8 cellular contexts compared by ENCODE assay signal in genomic region chr5:139651863-139652787, GRCh38. TPM values are rescaled to one million over a fixed set of nuclear protein-coding genes. Genes with fewer than 3 reads are reported as not detected.
DNase-seq lines count a peak whose midpoint lies in the region; ATAC-seq, FAIRE-seq and TF ChIP-seq lines count a peak whose summit lies in the region.

No MANE protein-coding gene starts in this region.

- no peaks in the 10 kb centered on the region for H3K36me3 ChIP-seq in GM06990 (ENCODE audit: control insufficient read depth, insufficient read depth, low read length)
- H3K36me3 ChIP-seq in KOPT-K1 (ENCODE audit: insufficient read depth, low read length): no peaks in the 10 kb centered on the region
- H3K36me3 ChIP-seq in duodenal mucosa (ENCODE audit: control insufficient read depth in 1 of 2, insufficient read depth in 2 of 2, low read length in 2 of 2): no peaks in the 10 kb centered on the region
- H3K36me3 ChIP-seq in HepG2 (replicated peaks in 1 of 2; ENCODE audit: control insufficient read depth in 1 of 2, insufficient read depth in 2 of 2, low read length in 2 of 2): peaks cover 0 to 2% of the 10 kb centered on the region in 2 experiments; a peak in 2 of 5 replicates

- CTCF ChIA-PET in HepG2 (lab: Yijun Ruan, JAX; ENCODE audit: low intra/inter-chr PET ratio, low total read pairs): no interaction called here

- H3K9me3 ChIP-seq in KOPT-K1 (ENCODE audit: insufficient read depth, low read length, poor library complexity, severe bottlenecking) (no peaks in the 10 kb centered on the region), duodenal mucosa (ENCODE audit: control insufficient read depth in 1 of 2, low read length in 2 of 2) (no peaks in the 10 kb centered on the region), HepG2 (ENCODE audit: low read length) (no peaks in the 10 kb centered on the region)

- peaks cover 56% of the 10 kb centered on the region for H4K20me1 ChIP-seq in HepG2 (ENCODE audit: insufficient read depth, low read length)

- no peak overlapping the region for H2AFZ ChIP-seq in HepG2 (ENCODE audit: low read length)

- H3K9ac ChIP-seq in duodenal mucosa (ENCODE audit: low read depth in 1 of 2, low read length in 2 of 2) (peak overlapping the region; percentile 8 to 13), HepG2 (ENCODE audit: insufficient read depth, low read depth, low read length) (peak overlapping the region; percentile 11; the same call in 1 of the 2 replicates)

- H3K79me2 ChIP-seq in HepG2 (ENCODE audit: insufficient read depth, low read length): peaks cover 80% of the 10 kb centered on the region

- peaks cover 49 to 63% of the 10 kb centered on the region in 2 donors for H3K4me1 ChIP-seq in duodenal mucosa (ENCODE audit: control insufficient read depth in 1 of 2, insufficient read depth in 2 of 2, low read length in 2 of 2)
- peaks cover 67% of the 10 kb centered on the region for H3K4me1 ChIP-seq in HepG2 (ENCODE audit: insufficient read depth, low read length)

- TF ChIP-seq CTCF in GM06990 (IDR thresholded peaks at IDR 0.05; ENCODE audit: insufficient read depth, low read length, poor library complexity, severe bottlenecking) (no peak), HepG2 (CRISPR knock-in tag; IDR thresholded peaks at IDR 0.05) (no peak)

- in situ Hi-C loops in HepG2 (cut with HindIII; ENCODE audit: extremely low pct_ligation_motif_present, low pct_unique_long_range_greater_than_20kb): no loop called here

- no peak for TF ChIP-seq POLR2A in HepG2 (IDR thresholded peaks at IDR 0.05; ENCODE audit: insufficient read depth in 1 of 2, low read depth in 2 of 2, low read length in 2 of 2)

- H3K4me3 ChIP-seq in GM06990 (replicated peaks; ENCODE audit: low read depth, low read length): peak overlapping the region; percentile 84
- H3K4me3 ChIP-seq in duodenal mucosa (ENCODE audit: low read depth in 1 of 2, low read length in 2 of 2): peak overlapping the region; percentile 2 to 27
- peak overlapping the region; percentile 41 to 74 (median 57); a peak in 4 of 6 replicates for H3K4me3 ChIP-seq in HepG2 (replicated peaks in 1 of 3; ENCODE audit: insufficient read depth in 1 of 3, low read depth in 2 of 3, low read length in 3 of 3)

- no peak for TF ChIP-seq EP300 in HepG2 (IDR thresholded peaks at IDR 0.05; ENCODE audit: low read depth in 2 of 2, low read length in 2 of 2)
- no peak for TF ChIP-seq EP300 in HepG2 (CRISPR knock-in tag; IDR thresholded peaks at IDR 0.05; ENCODE audit: borderline replicate concordance)

- peak; percentile 37 for FAIRE-seq in HepG2 (lab: Jason Lieb, UNC)

- no TSS peak for BruUV-seq in HepG2 (replicated peaks; lab: Mats Ljungman, UMichigan)

- ATAC-seq in GM21825 (IDR thresholded peaks at IDR 0.05; ENCODE audit: unreplicated experiment) (peak; percentile 38), HepG2 (no peak)

- intact Hi-C loops in HepG2 (cut with micrococcal nuclease; ENCODE audit: unreplicated experiment): loop anchor here (1.0 to 5.0 kb wide), 2 partner anchors 15 to 95 kb away; no protein-coding TSS in a partner anchor

- 61% methylated on average over 23 of the region's 23 CpGs for WGBS in HepG2 (ENCODE audit: low lambda C conversion rate)

- no peak for TF ChIP-seq RAD21 in HepG2 (CRISPR knock-in tag; IDR thresholded peaks at IDR 0.05)

- peak overlapping the region; percentile 90 for H3K4me2 ChIP-seq in HepG2 (ENCODE audit: low read depth, low read length)

- peak overlapping the region; percentile 48 for H3K27ac ChIP-seq in KOPT-K1 (ENCODE audit: low read depth, low read length, poor library complexity, severe bottlenecking)
- H3K27ac ChIP-seq in duodenal mucosa (ENCODE audit: low read depth, low read length): peak overlapping the region; percentile 53
- peak overlapping the region; percentile 49 for H3K27ac ChIP-seq in HepG2 (ENCODE audit: extremely low read length, insufficient read depth, low read length)

- POLR2A ChIA-PET in HepG2 (lab: Yijun Ruan, JAX): interaction anchor here (0.8 to 4.1 kb wide), 10 partner anchors 9 to 94 kb away, joined by 3 to 34 read pairs (median 6); no protein-coding TSS in a partner anchor

- peak; percentile 97 for DNase-seq in GM06990 (ENCODE audit: extremely low read depth, insufficient read length)
- DNase-seq in activated CD4-positive, alpha-beta T cell treated with anti-CD3 and anti-CD28 coated beads for 4 hours: peak; percentile 49 to 57
- DNase-seq in HepG2 (ENCODE audit: low spot score): no peak
- peak; percentile 44 for DNase-seq in stimulated activated CD4-positive, alpha-beta T cell treated with anti-CD3 and anti-CD28 coated beads, Interleukin-4, amount 100 ng/mL, for 24 hours
- no peak for DNase-seq in NCI-H2029 treated with DMSO at 0.1 percent for 48 hours (lab: John Stamatoyannopoulos, UW)

- no peaks in the 10 kb centered on the region for H3K27me3 ChIP-seq in GM06990 (replicated peaks; ENCODE audit: control insufficient read depth, insufficient read depth, low read length)
- no peaks in the 10 kb centered on the region for H3K27me3 ChIP-seq in duodenal mucosa (ENCODE audit: control insufficient read depth in 1 of 2, insufficient read depth in 2 of 2, low read length in 2 of 2)
- no peaks in the 10 kb centered on the region; a peak in 1 of 5 replicates for H3K27me3 ChIP-seq in HepG2 (ENCODE audit: control insufficient read depth in 1 of 2, insufficient read depth in 2 of 2, low read length in 2 of 2)

TF ChIP-seq in HepG2, 621 proteins besides CTCF, POLR2A, EP300 and RAD21:
- TF ChIP-seq ZNF121 (CRISPR knock-in tag; IDR thresholded peaks at IDR 0.05) (no peak), FOSL2 (CRISPR knock-in tag; IDR thresholded peaks at IDR 0.05) (0 out of 2 replicates have a peak, but pooled peaks have one; percentile 23), AGO2 (optimal IDR thresholded peaks at IDR 0.05; ENCODE audit: low read depth, low read length) (peak; percentile 76), HOXA5 (CRISPR knock-in tag; IDR thresholded peaks at IDR 0.05) (no peak), ATF1 (CRISPR knock-in tag; IDR thresholded peaks at IDR 0.05) (no peak), ZKSCAN1 (IDR thresholded peaks at IDR 0.05; ENCODE audit: low read length) (0 out of 2 replicates have a peak, but pooled peaks have one; percentile 58)

RNA-seq across cellular contexts. Expression of gene CXXC5, which starts 4.0 kb away (rescaled TPM):
- 30.7 and 33.0 TPM in 2 replicates for total RNA-seq in HepG2 (2016; rRNA removed; fragmentation: Illumina TruSeq; extraction: Trizol)
- 7.4 and 8.6 TPM in 2 replicates for total RNA-seq in HepG2 (2016; cell fraction: cytosol; rRNA removed; fragmentation: Illumina TruSeq; extraction: Trizol; ENCODE audit: low read depth)
- total RNA-seq in HepG2 (2016; cell fraction: insoluble cytoplasmic fraction; rRNA removed; fragmentation: Illumina TruSeq; extraction: Trizol): 30.5 and 33.5 TPM in 2 replicates
- 32.7 and 37.9 TPM in 2 replicates for total RNA-seq in HepG2 (2016; cell fraction: membrane; rRNA removed; fragmentation: Illumina TruSeq; extraction: Trizol)
- 17.6 and 21.1 TPM in 2 replicates for total RNA-seq in HepG2 (2016; cell fraction: nucleus; rRNA removed; fragmentation: Illumina TruSeq; extraction: Trizol)
- polyA plus RNA-seq in HepG2 (2011; rRNA removed): 27.9 and 32.3 TPM in 2 replicates
- 20.7 and 35.7 TPM in 2 replicates for polyA plus RNA-seq in HepG2 (2011; cell fraction: cytosol; rRNA removed)
- polyA plus RNA-seq in HepG2 (2011; cell fraction: nucleus; rRNA removed): 20.0 and 30.1 TPM in 2 replicates
- polyA plus RNA-seq in HepG2 (2012): 21.9 and 26.2 TPM in 2 replicates
- 7.7 and 8.6 TPM in 2 replicates for polyA plus RNA-seq in HepG2 (2016; cell fraction: cytosol; fragmentation: Illumina TruSeq; extraction: Trizol; ENCODE audit: low read depth)
- 46.9 and 51.9 TPM in 2 replicates for polyA plus RNA-seq in HepG2 (2016; cell fraction: insoluble cytoplasmic fraction; fragmentation: Illumina TruSeq; extraction: Trizol; ENCODE audit: low read depth)
- polyA plus RNA-seq in HepG2 (2016; cell fraction: membrane; fragmentation: Illumina TruSeq; extraction: Trizol; ENCODE audit: low read depth): 30.1 and 31.3 TPM in 2 replicates
- 39.0 and 44.0 TPM in 2 replicates for polyA plus RNA-seq in HepG2 (2016; cell fraction: nucleus; fragmentation: Illumina TruSeq; extraction: Trizol; ENCODE audit: insufficient read depth, low read depth)
- polyA minus RNA-seq in HepG2 (2011; rRNA and poly(A)+ RNA removed; ENCODE audit: low replicate concordance): 13.2 and 63.5 TPM in 2 replicates
- polyA minus RNA-seq in HepG2 (2011; cell fraction: cytosol; rRNA and poly(A)+ RNA removed): 26.9 and 37.6 TPM in 2 replicates
- polyA minus RNA-seq in HepG2 (2011; cell fraction: nucleus; rRNA and poly(A)+ RNA removed): 18.7 and 20.6 TPM in 2 replicates

Comparison
In these comparisons a context has a peak if more than half of its experiments do, and no peak if none do; other contexts are left out.
1. DNase-seq: peak in GM06990 (single experiment), activated CD4-positive, alpha-beta T cell treated with anti-CD3 and anti-CD28 coated beads for 4 hours (2 of 2) and stimulated activated CD4-positive, alpha-beta T cell treated with anti-CD3 and anti-CD28 coated beads, Interleukin-4, amount 100 ng/mL, for 24 hours (single experiment); none in HepG2 (single experiment) and NCI-H2029 treated with DMSO at 0.1 percent for 48 hours (single experiment).
2. H3K4me3 ChIP-seq: peak in every context shown above with its lines; median percentile 84 in GM06990; 57 in HepG2; 14 in duodenal mucosa.
3. Peak in every context shown above with its lines, with median percentiles within 50 percentile points of each other: H3K27ac ChIP-seq.